16 cellular contexts compared by ENCODE assay signal in genomic region chr5:157561105-157561504, GRCh38. TPM values are rescaled to one million over a fixed set of nuclear protein-coding genes. Genes with fewer than 3 reads are reported as not detected.
DNase-seq lines count a peak whose midpoint lies in the region; ATAC-seq and TF ChIP-seq lines count a peak whose summit lies in the region.
"Had no signal": no experiment of that assay in that cellular context is flagged by ENCODE, and none has a peak within 500 bp of the region (broad histone marks: within the 10 kb centered on the region; RNA-seq: fewer than 3 reads in every experiment).

No MANE protein-coding gene starts in this region.

- peak; percentile 24 for DNase-seq in activated CD8-positive, alpha-beta memory T cell treated with anti-CD3 and anti-CD28 coated beads for 24 hours
- DNase-seq in activated CD8-positive, alpha-beta memory T cell treated with anti-CD3 and anti-CD28 coated beads, Interleukin-2, amount 10 ng/mL, durations not matched to agents 7 days and 5 days = no peak
- DNase-seq in glutamatergic neuron = no peak
- no peak for DNase-seq in vagina (ENCODE audit: extremely low spot score in 2 of 2)
- DNase-seq in PC-3 = no peak
- no peak for DNase-seq in NCI-H2107 (lab: John Stamatoyannopoulos, UW)
- DNase-seq in EL = no peak
- DNase-seq: effector CD8-positive, alpha-beta T cell; Karpas-422; mucosa of descending colon; NCI-H1694; NCI-H526; T1000 had no signal

- H3F3A ChIP-seq in neural cell (ENCODE audit: insufficient read depth, low read length, poor library complexity, severe bottlenecking) = no peaks in the 10 kb centered on the region
- H3F3A ChIP-seq in PC-3 (ENCODE audit: low read length, unreplicated experiment) = peaks cover 23% of the 10 kb centered on the region

- H3K4me3 ChIP-seq in neural cell (ENCODE audit: low read length) = no peak overlapping the region
- no peak overlapping the region for H3K4me3 ChIP-seq in vagina
- no peak overlapping the region for H3K4me3 ChIP-seq in PC-3 (ENCODE audit: low read length)
- H3K4me3 ChIP-seq: A549, mucosa of descending colon had no signal

- peaks cover 85% of the 10 kb centered on the region for H3K4me1 Mint-ChIP-seq in activated CD8-positive, alpha-beta memory T cell treated with anti-CD3 and anti-CD28 coated beads, Interleukin-2, amount 10 ng/mL, durations not matched to agents 7 days and 5 days
- peaks cover 32% of the 10 kb centered on the region for H3K4me1 Mint-ChIP-seq in glutamatergic neuron (ENCODE audit: low read depth, unreplicated experiment)

- H3K27me3 Mint-ChIP-seq in activated CD8-positive, alpha-beta memory T cell treated with anti-CD3 and anti-CD28 coated beads, Interleukin-2, amount 10 ng/mL, durations not matched to agents 7 days and 5 days = no peaks in the 10 kb centered on the region
- H3K27me3 Mint-ChIP-seq in glutamatergic neuron (ENCODE audit: unreplicated experiment) = peaks cover 3% of the 10 kb centered on the region

- no peak for TF ChIP-seq EP300 in neural cell (conservative IDR thresholded peaks at IDR 0.05; ENCODE audit: poor library complexity, severe bottlenecking)

- TF ChIP-seq RAD21 in neural cell (conservative IDR thresholded peaks at IDR 0.05) = no peak

- H3K36me3 ChIP-seq in neural cell (ENCODE audit: insufficient read depth, low read length) (no peaks in the 10 kb centered on the region), vagina (no peaks in the 10 kb centered on the region), PC-3 (ENCODE audit: low read depth, low read length) (peaks cover 72% of the 10 kb centered on the region)

- POLR2A ChIA-PET in PC-3 (lab: Charles Lee; ENCODE audit: unreplicated experiment) = no interaction called here

- no peaks in the 10 kb centered on the region for H3K79me2 ChIP-seq in neural cell (replicated peaks; ENCODE audit: insufficient read depth, low read length)
- peaks cover 94% of the 10 kb centered on the region for H3K79me2 ChIP-seq in PC-3 (ENCODE audit: low read length)

- H3K27me3 ChIP-seq in neural cell (ENCODE audit: insufficient read depth, low read depth, low read length) (no peaks in the 10 kb centered on the region), vagina (no peaks in the 10 kb centered on the region), PC-3 (ENCODE audit: low read length) (no peaks in the 10 kb centered on the region)

- H3K9me3 ChIP-seq in neural cell (ENCODE audit: low read length) = no peaks in the 10 kb centered on the region
- H3K9me3 ChIP-seq in vagina = no peaks in the 10 kb centered on the region
- no peaks in the 10 kb centered on the region for H3K9me3 ChIP-seq in PC-3 (ENCODE audit: low read length)
- H3K9me3 ChIP-seq: A549, mucosa of descending colon had no signal

- H3K9ac ChIP-seq in neural cell (ENCODE audit: low read length) = no peak overlapping the region
- no peak overlapping the region for H3K9ac ChIP-seq in PC-3 (ENCODE audit: low read length)

- no peak overlapping the region for H3K4me3 Mint-ChIP-seq in activated CD8-positive, alpha-beta memory T cell treated with anti-CD3 and anti-CD28 coated beads, Interleukin-2, amount 10 ng/mL, durations not matched to agents 7 days and 5 days
- H3K4me3 Mint-ChIP-seq in glutamatergic neuron (ENCODE audit: unreplicated experiment) = peak overlapping the region; percentile 64

- CTCF ChIA-PET in activated CD8-positive, alpha-beta memory T cell treated with anti-CD3 and anti-CD28 coated beads, Interleukin-2, amount 10 ng/mL, durations not matched to agents 7 days and 5 days (lab: Charles Lee) = interaction anchor here (1.0 kb wide), 1 partner anchor 18 kb away, joined by 3 read pairs; no protein-coding TSS in a partner anchor
- CTCF ChIA-PET in PC-3 (lab: Charles Lee) = no interaction called here

- TF ChIP-seq POLR2A in vagina (IDR thresholded peaks at IDR 0.05) = no peak

- no TSS peak for BruUV-seq in PC-3 (replicated peaks; lab: Mats Ljungman, UMichigan)

- H2AFZ ChIP-seq in neural cell (ENCODE audit: low read depth, low read length) (no peak overlapping the region), PC-3 (ENCODE audit: low read length) (no peak overlapping the region)

- no peak for ATAC-seq in activated CD8-positive, alpha-beta memory T cell treated with anti-CD3 and anti-CD28 coated beads, Interleukin-2, amount 10 ng/mL, durations not matched to agents 7 days and 5 days
- no peak for ATAC-seq in PC-3
- ATAC-seq: A549, mucosa of descending colon had no signal

- H3K4me2 ChIP-seq in neural cell (ENCODE audit: low read length) = no peak overlapping the region
- H3K4me2 ChIP-seq in PC-3 (ENCODE audit: low read length) = no peak overlapping the region
- H3K4me2 ChIP-seq: A549 had no signal

- H3K4me1 ChIP-seq in vagina = peaks cover 32% of the 10 kb centered on the region
- H3K4me1 ChIP-seq in PC-3 (ENCODE audit: insufficient read depth, low read length) = peaks cover 57% of the 10 kb centered on the region

- no peaks in the 10 kb centered on the region for H3K9me3 Mint-ChIP-seq in activated CD8-positive, alpha-beta memory T cell treated with anti-CD3 and anti-CD28 coated beads, Interleukin-2, amount 10 ng/mL, durations not matched to agents 7 days and 5 days (ENCODE audit: low read depth)
- H3K9me3 Mint-ChIP-seq in glutamatergic neuron (ENCODE audit: unreplicated experiment) = peaks cover 3% of the 10 kb centered on the region
- H3K9me3 Mint-ChIP-seq: activated T-helper 2 cell treated with anti-CD3 and anti-CD28 coated beads, Interferon-gamma antibody, Interleukin-2, Interleukin-4, amounts not matched to agents 10 μg/mL and 5 μg/mL and 100 μg/mL, durations not matched to agents 14 hours and 24 hours and 36 hours had no signal

- peaks cover 87% of the 10 kb centered on the region for H3K36me3 Mint-ChIP-seq in activated CD8-positive, alpha-beta memory T cell treated with anti-CD3 and anti-CD28 coated beads, Interleukin-2, amount 10 ng/mL, durations not matched to agents 7 days and 5 days
- H3K36me3 Mint-ChIP-seq in glutamatergic neuron (ENCODE audit: unreplicated experiment) = no peaks in the 10 kb centered on the region

- intact Hi-C loops in vagina (cut with DNase I) = no loop called here
- intact Hi-C loops in PC-3 (cut with micrococcal nuclease) = no loop called here

- H3K27ac Mint-ChIP-seq in activated CD8-positive, alpha-beta memory T cell treated with anti-CD3 and anti-CD28 coated beads, Interleukin-2, amount 10 ng/mL, durations not matched to agents 7 days and 5 days = no peak overlapping the region
- H3K27ac Mint-ChIP-seq in glutamatergic neuron (ENCODE audit: unreplicated experiment) = peak overlapping the region; percentile 73
- H3K27ac Mint-ChIP-seq: activated T-helper 2 cell treated with anti-CD3 and anti-CD28 coated beads, Interferon-gamma antibody, Interleukin-2, Interleukin-4, amounts not matched to agents 10 μg/mL and 5 μg/mL and 100 μg/mL, durations not matched to agents 14 hours and 24 hours and 36 hours had no signal

- no peaks in the 10 kb centered on the region for H3K9me2 ChIP-seq in neural cell (ENCODE audit: insufficient read depth, low read length)
- H3K9me2 ChIP-seq in PC-3 (replicated peaks; ENCODE audit: low read length) = no peaks in the 10 kb centered on the region; the same call in 1 of the 2 replicates

- H3K27ac ChIP-seq in neural cell (ENCODE audit: low read length) (peak overlapping the region; percentile 25), vagina (peak overlapping the region; percentile 54), PC-3 (ENCODE audit: low read length) (no peak overlapping the region)

- H4K20me1 ChIP-seq in neural cell (ENCODE audit: insufficient read depth) = no peaks in the 10 kb centered on the region
- H4K20me1 ChIP-seq in PC-3 (ENCODE audit: low read length) = 0 out of 2 replicates have a peak, but pooled peaks cover 9% of the 10 kb centered on the region

- TF ChIP-seq CTCF in glutamatergic neuron (IDR thresholded peaks at IDR 0.05; ENCODE audit: partially characterized antibody, unreplicated experiment) (no peak), neural cell (IDR thresholded peaks at IDR 0.05; ENCODE audit: poor library complexity, severe bottlenecking) (no peak), vagina (IDR thresholded peaks at IDR 0.05) (no peak), PC-3 (conservative IDR thresholded peaks at IDR 0.05; ENCODE audit: low read depth, low read length) (no peak)

TF ChIP-seq in neural cell, 6 proteins besides CTCF, POLR2A, EP300 and RAD21:
- TF ChIP-seq EZH2 (IDR thresholded peaks at IDR 0.05; ENCODE audit: borderline replicate concordance, insufficient read depth, low read length, poor library complexity, severe bottlenecking) (no peak), MXI1 (conservative IDR thresholded peaks at IDR 0.05; ENCODE audit: poor library complexity, severe bottlenecking) (no peak), SMC3 (conservative IDR thresholded peaks at IDR 0.05; ENCODE audit: poor library complexity) (no peak), POLR2AphosphoS5 (IDR thresholded peaks at IDR 0.05) (no peak), TAF1 (IDR thresholded peaks at IDR 0.05; ENCODE audit: low read depth) (no peak)
- TF ChIP-seq, protein P1, sequence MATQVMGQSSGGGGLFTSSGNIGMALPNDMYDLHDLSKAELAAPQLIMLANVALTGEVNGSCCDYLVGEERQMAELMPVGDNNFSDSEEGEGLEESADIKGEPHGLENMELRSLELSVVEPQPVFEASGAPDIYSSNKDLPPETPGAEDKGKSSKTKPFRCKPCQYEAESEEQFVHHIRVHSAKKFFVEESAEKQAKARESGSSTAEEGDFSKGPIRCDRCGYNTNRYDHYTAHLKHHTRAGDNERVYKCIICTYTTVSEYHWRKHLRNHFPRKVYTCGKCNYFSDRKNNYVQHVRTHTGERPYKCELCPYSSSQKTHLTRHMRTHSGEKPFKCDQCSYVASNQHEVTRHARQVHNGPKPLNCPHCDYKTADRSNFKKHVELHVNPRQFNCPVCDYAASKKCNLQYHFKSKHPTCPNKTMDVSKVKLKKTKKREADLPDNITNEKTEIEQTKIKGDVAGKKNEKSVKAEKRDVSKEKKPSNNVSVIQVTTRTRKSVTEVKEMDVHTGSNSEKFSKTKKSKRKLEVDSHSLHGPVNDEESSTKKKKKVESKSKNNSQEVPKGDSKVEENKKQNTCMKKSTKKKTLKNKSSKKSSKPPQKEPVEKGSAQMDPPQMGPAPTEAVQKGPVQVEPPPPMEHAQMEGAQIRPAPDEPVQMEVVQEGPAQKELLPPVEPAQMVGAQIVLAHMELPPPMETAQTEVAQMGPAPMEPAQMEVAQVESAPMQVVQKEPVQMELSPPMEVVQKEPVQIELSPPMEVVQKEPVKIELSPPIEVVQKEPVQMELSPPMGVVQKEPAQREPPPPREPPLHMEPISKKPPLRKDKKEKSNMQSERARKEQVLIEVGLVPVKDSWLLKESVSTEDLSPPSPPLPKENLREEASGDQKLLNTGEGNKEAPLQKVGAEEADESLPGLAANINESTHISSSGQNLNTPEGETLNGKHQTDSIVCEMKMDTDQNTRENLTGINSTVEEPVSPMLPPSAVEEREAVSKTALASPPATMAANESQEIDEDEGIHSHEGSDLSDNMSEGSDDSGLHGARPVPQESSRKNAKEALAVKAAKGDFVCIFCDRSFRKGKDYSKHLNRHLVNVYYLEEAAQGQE (IDR thresholded peaks at IDR 0.05; ENCODE audit: borderline replicate concordance) = no peak

RNA-seq across cellular contexts. Expression of gene ADAM19, which starts 14.5 kb away (rescaled TPM):
- total RNA-seq in activated CD8-positive, alpha-beta memory T cell treated with anti-CD3 and anti-CD28 coated beads, Interleukin-2, amount 10 ng/mL, durations not matched to agents 7 days and 5 days = 100 to 1,000 TPM; 219 to 341 TPM
- total RNA-seq in glutamatergic neuron (ENCODE audit: unreplicated experiment) (41.2 TPM), vagina (4.9 TPM), PC-3 (2014; rRNA removed) (115 and 130 TPM in 2 replicates)
- 9.9 and 14.0 TPM in 2 replicates for polyA plus RNA-seq in neural cell
- polyA minus RNA-seq in neural cell = 30.2 and 30.9 TPM in 2 replicates
